1 cellular context compared by ENCODE assay signal in the genomic region with DNA sequence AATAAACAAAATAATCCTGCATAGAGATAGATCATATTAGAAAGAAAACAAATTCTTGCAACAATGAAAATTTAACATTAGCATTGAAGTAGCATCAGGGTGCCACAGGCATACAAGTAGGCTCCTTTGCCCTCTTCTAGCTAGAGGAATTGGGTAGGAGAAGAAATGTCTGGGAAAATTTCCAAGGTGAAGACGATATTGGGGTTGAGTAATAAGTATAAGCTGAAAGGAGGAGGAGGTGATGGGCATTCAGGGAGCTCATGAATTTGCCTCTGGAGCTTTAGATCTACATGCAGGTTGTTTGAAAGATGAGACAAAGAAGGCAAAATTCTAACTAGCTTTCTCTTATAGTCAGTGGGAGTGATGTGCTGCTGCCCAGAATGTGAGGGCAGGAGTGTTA.
TF ChIP-seq lines count a peak whose summit lies in the region.

No MANE protein-coding gene starts in this region.

TF ChIP-seq in SK-N-SH, 30 proteins besides CTCF, POLR2A, EP300 and RAD21 (continued from another document):
- TF ChIP-seq, protein P1, sequence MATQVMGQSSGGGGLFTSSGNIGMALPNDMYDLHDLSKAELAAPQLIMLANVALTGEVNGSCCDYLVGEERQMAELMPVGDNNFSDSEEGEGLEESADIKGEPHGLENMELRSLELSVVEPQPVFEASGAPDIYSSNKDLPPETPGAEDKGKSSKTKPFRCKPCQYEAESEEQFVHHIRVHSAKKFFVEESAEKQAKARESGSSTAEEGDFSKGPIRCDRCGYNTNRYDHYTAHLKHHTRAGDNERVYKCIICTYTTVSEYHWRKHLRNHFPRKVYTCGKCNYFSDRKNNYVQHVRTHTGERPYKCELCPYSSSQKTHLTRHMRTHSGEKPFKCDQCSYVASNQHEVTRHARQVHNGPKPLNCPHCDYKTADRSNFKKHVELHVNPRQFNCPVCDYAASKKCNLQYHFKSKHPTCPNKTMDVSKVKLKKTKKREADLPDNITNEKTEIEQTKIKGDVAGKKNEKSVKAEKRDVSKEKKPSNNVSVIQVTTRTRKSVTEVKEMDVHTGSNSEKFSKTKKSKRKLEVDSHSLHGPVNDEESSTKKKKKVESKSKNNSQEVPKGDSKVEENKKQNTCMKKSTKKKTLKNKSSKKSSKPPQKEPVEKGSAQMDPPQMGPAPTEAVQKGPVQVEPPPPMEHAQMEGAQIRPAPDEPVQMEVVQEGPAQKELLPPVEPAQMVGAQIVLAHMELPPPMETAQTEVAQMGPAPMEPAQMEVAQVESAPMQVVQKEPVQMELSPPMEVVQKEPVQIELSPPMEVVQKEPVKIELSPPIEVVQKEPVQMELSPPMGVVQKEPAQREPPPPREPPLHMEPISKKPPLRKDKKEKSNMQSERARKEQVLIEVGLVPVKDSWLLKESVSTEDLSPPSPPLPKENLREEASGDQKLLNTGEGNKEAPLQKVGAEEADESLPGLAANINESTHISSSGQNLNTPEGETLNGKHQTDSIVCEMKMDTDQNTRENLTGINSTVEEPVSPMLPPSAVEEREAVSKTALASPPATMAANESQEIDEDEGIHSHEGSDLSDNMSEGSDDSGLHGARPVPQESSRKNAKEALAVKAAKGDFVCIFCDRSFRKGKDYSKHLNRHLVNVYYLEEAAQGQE (IDR thresholded peaks at IDR 0.05; ENCODE audit: low read depth, low read length), result no peak
- TF ChIP-seq FOXM1 (IDR thresholded peaks at IDR 0.05; ENCODE audit: low read depth), result no peak
